Comparison of ENCODE assay signal across 1 cellular context in the genomic region with DNA sequence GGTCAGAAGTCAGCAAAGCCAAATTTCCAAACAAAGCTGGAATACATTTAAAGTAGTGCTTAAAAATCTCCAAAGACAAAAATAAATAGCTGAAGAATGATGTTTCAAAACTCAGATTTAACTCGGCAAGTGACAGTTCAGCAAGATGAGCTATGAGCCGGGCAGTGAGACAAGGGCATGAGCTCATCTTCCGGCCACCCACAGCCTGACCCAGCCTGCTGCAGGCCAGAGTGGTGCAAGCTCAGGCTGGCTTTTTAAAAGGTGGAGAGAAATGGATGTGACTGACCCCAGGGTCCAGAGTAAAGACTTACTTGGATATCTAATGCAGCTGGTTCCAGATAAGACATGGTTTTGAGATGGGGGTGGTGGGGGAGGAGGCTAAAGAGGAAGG.
TF ChIP-seq lines count a peak whose summit lies in the region.

No MANE protein-coding gene starts in this region.

TF ChIP-seq in WTC11, 78 proteins besides CTCF, POLR2A, EP300 and RAD21 (continued from another document):
- TF ChIP-seq, protein P1, sequence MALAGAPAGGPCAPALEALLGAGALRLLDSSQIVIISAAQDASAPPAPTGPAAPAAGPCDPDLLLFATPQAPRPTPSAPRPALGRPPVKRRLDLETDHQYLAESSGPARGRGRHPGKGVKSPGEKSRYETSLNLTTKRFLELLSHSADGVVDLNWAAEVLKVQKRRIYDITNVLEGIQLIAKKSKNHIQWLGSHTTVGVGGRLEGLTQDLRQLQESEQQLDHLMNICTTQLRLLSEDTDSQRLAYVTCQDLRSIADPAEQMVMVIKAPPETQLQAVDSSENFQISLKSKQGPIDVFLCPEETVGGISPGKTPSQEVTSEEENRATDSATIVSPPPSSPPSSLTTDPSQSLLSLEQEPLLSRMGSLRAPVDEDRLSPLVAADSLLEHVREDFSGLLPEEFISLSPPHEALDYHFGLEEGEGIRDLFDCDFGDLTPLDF (CRISPR knock-in tag; IDR thresholded peaks at IDR 0.05), result no peak
- no peak for TF ChIP-seq NFE2L1 (CRISPR knock-in tag; IDR thresholded peaks at IDR 0.05)
- no peak for TF ChIP-seq TCF7 (CRISPR knock-in tag; IDR thresholded peaks at IDR 0.05; ENCODE audit: low read depth)
- no peak for TF ChIP-seq GABPB1 (CRISPR knock-in tag; IDR thresholded peaks at IDR 0.05)
- TF ChIP-seq ZBTB21 (CRISPR knock-in tag; IDR thresholded peaks at IDR 0.05; ENCODE audit: borderline replicate concordance), result no peak
